25 cellular contexts compared by ENCODE assay signal in genomic region chr2:239553376-239554000, GRCh38.
A peak's percentile ranks its signal among the peaks of the same experiment; 100 is the strongest.
DNase-seq lines count a peak whose midpoint lies in the region; ATAC-seq and TF ChIP-seq lines count a peak whose summit lies in the region.
"Had no signal": no experiment of that assay in that cellular context is flagged by ENCODE, and none has a peak within 500 bp of the region (broad histone marks: within the 10 kb centered on the region; RNA-seq: fewer than 3 reads in every experiment).

No MANE protein-coding gene starts in this region.

- TF ChIP-seq CTCF in upper lobe of right lung (IDR thresholded peaks at IDR 0.05), result no peak

- POLR2A ChIA-PET in activated CD4-positive, alpha-beta T cell treated with anti-CD3 and anti-CD28 coated beads for 36 hours (lab: Charles Lee), result no interaction called here

- no peak overlapping the region for H3K4me3 Mint-ChIP-seq in activated CD4-positive, alpha-beta T cell treated with anti-CD3 and anti-CD28 coated beads for 36 hours
- no peak overlapping the region for H3K4me3 Mint-ChIP-seq in activated CD4-positive, alpha-beta T cell treated with anti-CD3 and anti-CD28 coated beads, Interleukin-2, amount 10 ng/mL, durations not matched to agents 24 days and 14 days
- H3K4me3 Mint-ChIP-seq: CD4-positive, alpha-beta T cell; H9; HFFc6 had no signal

- no peaks in the 10 kb centered on the region for H3K36me3 Mint-ChIP-seq in activated CD4-positive, alpha-beta T cell treated with anti-CD3 and anti-CD28 coated beads for 36 hours (ENCODE audit: low read depth)
- H3K36me3 Mint-ChIP-seq in activated CD4-positive, alpha-beta T cell treated with anti-CD3 and anti-CD28 coated beads, Interleukin-2, amount 10 ng/mL, durations not matched to agents 24 days and 14 days (ENCODE audit: low read depth), result no peaks in the 10 kb centered on the region

- no peak overlapping the region for H3K27ac ChIP-seq in upper lobe of right lung
- H3K27ac ChIP-seq: 22Rv1, BLaER1, GM23248, HL-60, KMS-11 had no signal

- H3K27ac Mint-ChIP-seq in activated CD4-positive, alpha-beta T cell treated with anti-CD3 and anti-CD28 coated beads for 36 hours, result no peak overlapping the region
- H3K27ac Mint-ChIP-seq in activated CD4-positive, alpha-beta T cell treated with anti-CD3 and anti-CD28 coated beads, Interleukin-2, amount 10 ng/mL, durations not matched to agents 24 days and 14 days, result no peak overlapping the region
- H3K27ac Mint-ChIP-seq: CD4-positive, alpha-beta T cell; HFFc6 had no signal

- no peaks in the 10 kb centered on the region for H3K4me1 ChIP-seq in upper lobe of right lung

- peaks cover 8% of the 10 kb centered on the region for H3K27me3 Mint-ChIP-seq in activated CD4-positive, alpha-beta T cell treated with anti-CD3 and anti-CD28 coated beads for 36 hours
- peaks cover 42% of the 10 kb centered on the region for H3K27me3 Mint-ChIP-seq in activated CD4-positive, alpha-beta T cell treated with anti-CD3 and anti-CD28 coated beads, Interleukin-2, amount 10 ng/mL, durations not matched to agents 24 days and 14 days
- H3K27me3 Mint-ChIP-seq: CD4-positive, alpha-beta T cell had no signal

- ATAC-seq in activated CD4-positive, alpha-beta T cell treated with anti-CD3 and anti-CD28 coated beads for 36 hours, result no peak
- ATAC-seq in left ventricle myocardium superior (no peak), upper lobe of right lung (no peak)

- H3K4me1 Mint-ChIP-seq in activated CD4-positive, alpha-beta T cell treated with anti-CD3 and anti-CD28 coated beads for 36 hours, result peaks cover 24% of the 10 kb centered on the region
- H3K4me1 Mint-ChIP-seq in activated CD4-positive, alpha-beta T cell treated with anti-CD3 and anti-CD28 coated beads, Interleukin-2, amount 10 ng/mL, durations not matched to agents 24 days and 14 days, result peaks cover 9% of the 10 kb centered on the region
- H3K4me1 Mint-ChIP-seq: H9 had no signal

- intact Hi-C loops in activated CD4-positive, alpha-beta T cell treated with anti-CD3 and anti-CD28 coated beads for 36 hours (cut with DNase I, micrococcal nuclease), result no loop called here
- intact Hi-C loops in activated CD4-positive, alpha-beta T cell treated with anti-CD3 and anti-CD28 coated beads, Interleukin-2, amount 10 ng/mL, durations not matched to agents 24 days and 14 days (cut with micrococcal nuclease), result no loop called here
- intact Hi-C loops in cardiac septum (cut with DNase I) (no loop called here), left ventricle myocardium superior (cut with micrococcal nuclease) (no loop called here), upper lobe of right lung (cut with DNase I) (no loop called here)

- peak; percentile 26 for DNase-seq in activated CD4-positive, alpha-beta T cell treated with anti-CD3 and anti-CD28 coated beads for 36 hours
- no peak for DNase-seq in activated CD4-positive, alpha-beta T cell treated with anti-CD3 and anti-CD28 coated beads, Interleukin-2, amount 10 ng/mL, durations not matched to agents 24 days and 14 days
- peak; percentile 44 for DNase-seq in cardiac septum (ENCODE audit: low spot score)
- DNase-seq in left ventricle myocardium superior, result no peak
- DNase-seq in mesenteric fat pad (ENCODE audit: low spot score), result peak; percentile 64
- peak; percentile 35 for DNase-seq in upper lobe of right lung
- DNase-seq in GM03348 (ENCODE audit: low spot score), result no peak
- DNase-seq in DMS153 (lab: John Stamatoyannopoulos, UW), result no peak
- DNase-seq: ACHN; CD4-positive, alpha-beta T cell; COR-L47; DMS 273 treated with DMSO at 0.1 percent for 48 hours; GM23248; H9; HFFc6; NCI-H1105; NCI-H146; NCI-H2029 treated with DMSO at 0.1 percent for 48 hours; NCI-H226; NCI-H510A treated with DMSO at 0.1 percent for 48 hours; NCI-H748 treated with DMSO at 0.1 percent for 48 hours had no signal

- H3K27me3 ChIP-seq in upper lobe of right lung, result no peaks in the 10 kb centered on the region
- H3K27me3 ChIP-seq: BLaER1 had no signal

- no peaks in the 10 kb centered on the region for H3K36me3 ChIP-seq in upper lobe of right lung
- H3K36me3 ChIP-seq: BLaER1 had no signal

- peaks cover 3% of the 10 kb centered on the region for H3K9me3 Mint-ChIP-seq in activated CD4-positive, alpha-beta T cell treated with anti-CD3 and anti-CD28 coated beads for 36 hours (ENCODE audit: low read depth)
- no peaks in the 10 kb centered on the region for H3K9me3 Mint-ChIP-seq in activated CD4-positive, alpha-beta T cell treated with anti-CD3 and anti-CD28 coated beads, Interleukin-2, amount 10 ng/mL, durations not matched to agents 24 days and 14 days
- H3K9me3 Mint-ChIP-seq: H9 had no signal

- CTCF ChIA-PET in activated CD4-positive, alpha-beta T cell treated with anti-CD3 and anti-CD28 coated beads for 36 hours (lab: Charles Lee), result no interaction called here

- H3K9me3 ChIP-seq in upper lobe of right lung, result no peaks in the 10 kb centered on the region
- H3K9me3 ChIP-seq: BLaER1 had no signal

- H3K4me3 ChIP-seq in upper lobe of right lung, result no peak overlapping the region
- H3K4me3 ChIP-seq: BLaER1, GM23248 had no signal

Comparison
In these comparisons a context has a peak if more than half of its experiments do, and no peak if none do; other contexts are left out.
1. DNase-seq: peak in activated CD4-positive, alpha-beta T cell treated with anti-CD3 and anti-CD28 coated beads for 36 hours (single experiment), cardiac septum (single experiment), mesenteric fat pad (single experiment) and upper lobe of right lung (single experiment); none in activated CD4-positive, alpha-beta T cell treated with anti-CD3 and anti-CD28 coated beads, Interleukin-2, amount 10 ng/mL, durations not matched to agents 24 days and 14 days (single experiment), left ventricle myocardium superior (single experiment), GM03348 (single experiment) and DMS153 (single experiment).